In the genomic region with DNA sequence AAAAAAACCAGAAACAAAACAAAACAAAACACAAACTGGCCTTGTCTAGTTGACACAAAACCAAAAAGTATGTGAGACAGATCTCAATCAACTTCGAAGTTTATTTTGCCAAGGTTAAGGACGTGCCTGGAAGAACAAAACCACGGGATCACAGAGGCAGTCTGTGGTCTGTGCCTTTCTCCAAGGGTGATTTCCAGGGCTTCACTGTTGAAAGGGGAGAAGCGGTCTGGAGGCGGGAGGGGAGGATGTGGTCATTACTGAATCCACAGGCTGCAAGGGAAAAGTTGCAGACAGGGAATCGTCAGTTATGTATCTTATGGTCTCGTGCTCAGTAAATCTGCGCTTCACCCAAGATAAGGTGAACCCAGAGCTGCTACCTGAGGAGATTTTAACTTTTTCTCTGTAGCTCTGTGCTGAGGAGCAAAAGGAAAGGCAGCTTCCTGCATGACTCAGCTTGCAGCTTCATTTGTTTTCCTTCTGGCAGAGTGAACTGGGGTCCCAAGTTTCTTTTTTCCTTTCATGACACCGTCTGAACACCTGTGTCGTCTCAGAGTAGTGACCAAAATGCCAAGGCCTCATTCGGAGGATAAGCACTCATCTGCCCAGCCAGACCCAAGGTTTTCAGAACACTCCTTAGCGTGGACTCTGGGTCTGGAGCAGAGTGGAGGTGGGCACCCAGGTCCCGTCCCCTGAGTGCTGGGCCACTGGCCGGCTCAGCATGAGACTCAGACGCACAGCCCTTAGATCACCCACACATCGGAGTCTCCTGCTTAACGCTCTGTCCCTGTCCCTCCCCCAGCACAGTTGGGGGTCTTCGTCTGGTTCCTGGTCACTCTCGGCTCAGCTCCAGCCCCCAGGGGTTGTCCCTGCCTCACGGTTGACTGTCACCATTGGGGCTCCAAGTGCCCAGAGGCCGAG, we compare ENCODE assay signal across 12 cellular contexts. TPM values are rescaled to one million over a fixed set of nuclear protein-coding genes. Genes with fewer than 3 reads are reported as not detected.
A peak's percentile ranks its signal among the peaks of the same experiment; 100 is the strongest.
DNase-seq lines count a peak whose midpoint lies in the region; ATAC-seq and TF ChIP-seq lines count a peak whose summit lies in the region.
"Had no signal": no experiment of that assay in that cellular context is flagged by ENCODE, and none has a peak within 500 bp of the region (broad histone marks: within the 10 kb centered on the region; RNA-seq: fewer than 3 reads in every experiment).

No MANE protein-coding gene starts in this region.

- peak overlapping the region; percentile 72 for H3K27ac Mint-ChIP-seq in chondrocyte (ENCODE audit: unreplicated experiment)
- H3K27ac Mint-ChIP-seq in CD4-positive, alpha-beta T cell, result no peak overlapping the region

- peak; percentile 44 for DNase-seq in CD1c-positive myeloid dendritic cell (ENCODE audit: extremely low spot score)
- no peak for DNase-seq in chondrocyte (ENCODE audit: low spot score)
- DNase-seq in aorta, result no peak
- DNase-seq in HUDEP-2 (lab: John Stamatoyannopoulos, UW; ENCODE audit: unreplicated experiment in 76 of 76), result no peak
- DNase-seq in CD4-positive, alpha-beta T cell, result no peak
- DNase-seq in NCI-H526 (lab: John Stamatoyannopoulos, UW), result no peak
- DNase-seq: Calu3, heart left ventricle, NCI-H1105 treated with DMSO at 0.1 percent for 48 hours, OCI-M1 had no signal

- H3K4me3 ChIP-seq in Loucy (ENCODE audit: low read length, poor library complexity, severe bottlenecking) (no peak overlapping the region), mesodermal cell (ENCODE audit: extremely low read depth, insufficient read depth, low read length, poor library complexity, severe bottlenecking) (no peak overlapping the region), aorta (ENCODE audit: low read length in 2 of 2) (no peak overlapping the region)
- H3K4me3 ChIP-seq: heart left ventricle had no signal

- ATAC-seq in aorta (ENCODE audit: low FRiP score), result no peak
- no peak for ATAC-seq in CD4-positive, alpha-beta T cell (ENCODE audit: poor library complexity)

- WGBS in mesodermal cell (ENCODE audit: insufficient coverage in 2 of 2), 2 experiments, result 43 to 50% methylated on average over 17 to 20 of the region's 21 CpGs
- 70 to 73% methylated on average over 21 of the region's 21 CpGs for WGBS in aorta, 2 donors

- no peak overlapping the region for H2AFZ ChIP-seq in Loucy (ENCODE audit: low read length)

- CTCF ChIA-PET in CD4-positive, alpha-beta T cell (lab: Charles Lee), result no interaction called here

- no peaks in the 10 kb centered on the region for H3K79me2 ChIP-seq in Loucy (ENCODE audit: insufficient read depth, low read length)

- H3K9me2 ChIP-seq in Loucy (replicated peaks; ENCODE audit: low read depth, low read length), result no peaks in the 10 kb centered on the region

- H3K9me3 ChIP-seq in Loucy (ENCODE audit: insufficient read depth, low read depth, low read length), result no peaks in the 10 kb centered on the region
- no peaks in the 10 kb centered on the region for H3K9me3 ChIP-seq in mesodermal cell (ENCODE audit: control insufficient read depth, low read length)
- H3K9me3 ChIP-seq in aorta (ENCODE audit: control insufficient read depth, low read length), result no peaks in the 10 kb centered on the region
- no peaks in the 10 kb centered on the region for H3K9me3 ChIP-seq in CD4-positive, alpha-beta T cell (ENCODE audit: control insufficient read depth, low read length)
- H3K9me3 ChIP-seq: heart left ventricle had no signal

- H3K4me3 Mint-ChIP-seq in chondrocyte (ENCODE audit: unreplicated experiment), result no peak overlapping the region
- no peak overlapping the region for H3K4me3 Mint-ChIP-seq in CD4-positive, alpha-beta T cell

- no peaks in the 10 kb centered on the region for H3K27me3 ChIP-seq in Loucy (ENCODE audit: insufficient read depth, low read length, poor library complexity, severe bottlenecking)
- H3K27me3 ChIP-seq in aorta (ENCODE audit: control insufficient read depth in 1 of 2, insufficient read depth in 2 of 2, low read length in 1 of 2), result no peaks in the 10 kb centered on the region
- no peaks in the 10 kb centered on the region for H3K27me3 ChIP-seq in CD4-positive, alpha-beta T cell (ENCODE audit: control insufficient read depth, insufficient read depth, low read length)
- H3K27me3 ChIP-seq: heart left ventricle had no signal

- H3K4me2 ChIP-seq in Loucy (ENCODE audit: low read depth, low read length, poor library complexity, severe bottlenecking), result peak overlapping the region; percentile 34

- POLR2A ChIA-PET in CD4-positive, alpha-beta T cell (lab: Charles Lee), result no interaction called here

- H3K4me1 ChIP-seq in Loucy (ENCODE audit: insufficient read depth, low read length, poor library complexity, severe bottlenecking), result peaks cover 14% of the 10 kb centered on the region
- H3K4me1 ChIP-seq in mesodermal cell (ENCODE audit: control insufficient read depth, insufficient read depth, low read length, poor library complexity, severe bottlenecking), result peaks cover 21% of the 10 kb centered on the region
- H3K4me1 ChIP-seq in aorta (ENCODE audit: control insufficient read depth in 1 of 2, insufficient read depth in 2 of 2, low read length in 2 of 2), result no peaks in the 10 kb centered on the region

- intact Hi-C loops in aorta (cut with DNase I), result no loop called here
- intact Hi-C loops in CD4-positive, alpha-beta T cell (cut with DNase I, micrococcal nuclease), result no loop called here

- no peaks in the 10 kb centered on the region for H4K20me1 ChIP-seq in Loucy (ENCODE audit: insufficient read depth, low read length, poor library complexity, severe bottlenecking)

- no peaks in the 10 kb centered on the region for H3K36me3 ChIP-seq in Loucy (ENCODE audit: insufficient read depth, low read length)
- H3K36me3 ChIP-seq in mesodermal cell (ENCODE audit: control insufficient read depth, insufficient read depth, low read length), result no peaks in the 10 kb centered on the region
- no peaks in the 10 kb centered on the region for H3K36me3 ChIP-seq in aorta (ENCODE audit: control insufficient read depth in 1 of 2, insufficient read depth in 2 of 2, low read length in 1 of 2)
- H3K36me3 ChIP-seq: heart left ventricle had no signal

- TF ChIP-seq CTCF in Loucy (conservative IDR thresholded peaks at IDR 0.05; ENCODE audit: low read length) (no peak), chondrocyte (IDR thresholded peaks at IDR 0.05) (no peak)
- TF ChIP-seq CTCF in CD4-positive, alpha-beta T cell (IDR thresholded peaks at IDR 0.05), result no peak

- peaks cover 8% of the 10 kb centered on the region for H3K27me3 Mint-ChIP-seq in chondrocyte (ENCODE audit: low read depth)
- H3K27me3 Mint-ChIP-seq in CD4-positive, alpha-beta T cell, result no peaks in the 10 kb centered on the region

- H3K4me1 Mint-ChIP-seq in chondrocyte (ENCODE audit: low read depth), result peaks cover 23% of the 10 kb centered on the region
- no peaks in the 10 kb centered on the region for H3K4me1 Mint-ChIP-seq in CD4-positive, alpha-beta T cell (ENCODE audit: low read depth)

- peak overlapping the region; percentile 13 for H3K9ac ChIP-seq in Loucy (ENCODE audit: low read depth, low read length, poor library complexity, severe bottlenecking)

- peaks cover 4% of the 10 kb centered on the region for H3K36me3 Mint-ChIP-seq in chondrocyte (ENCODE audit: low read depth)
- no peaks in the 10 kb centered on the region for H3K36me3 Mint-ChIP-seq in CD4-positive, alpha-beta T cell (ENCODE audit: low read depth)

- H3K9me3 Mint-ChIP-seq in chondrocyte (ENCODE audit: low read depth), result no peaks in the 10 kb centered on the region
- H3K9me3 Mint-ChIP-seq in CD4-positive, alpha-beta T cell, result peaks cover 2% of the 10 kb centered on the region

- H3K27ac ChIP-seq in mesodermal cell (ENCODE audit: low read depth, low read length, severe bottlenecking), result peak overlapping the region; percentile 81
- H3K27ac ChIP-seq in aorta (ENCODE audit: low read depth in 1 of 2, low read length in 2 of 2), result no peak overlapping the region
- H3K27ac ChIP-seq in CD4-positive, alpha-beta T cell (ENCODE audit: low read depth, low read length), result no peak overlapping the region
- H3K27ac ChIP-seq: heart left ventricle had no signal

- no peaks in the 10 kb centered on the region for H3F3A ChIP-seq in Loucy (ENCODE audit: low read depth)

RNA-seq across cellular contexts. Expression of a gene that starts 25.9 kb away (rescaled TPM):
- total RNA-seq in chondrocyte (0.37 to 0.64 TPM (median 0.39 TPM) in 3 replicates), aorta (under 1 TPM in 1 of 2 donors, not detected in 1; 0.68 TPM)
- 0.92 TPM for polyA plus RNA-seq in mesodermal cell (2013, experiment 1 of 2)
- 0.66 TPM for polyA plus RNA-seq in mesodermal cell (2013, experiment 2 of 2)
- under 1 TPM in 1 of 2 donors, not detected in 1; 0.88 TPM for polyA plus RNA-seq in aorta
- total RNA-seq in CD4-positive, alpha-beta T cell, result under 1 TPM; 0.42 to 0.58 TPM
